In genomic region chr2:112433480-112433879, GRCh38 we compare ENCODE assay signal across 8 cellular contexts. TPM values are rescaled to one million over a fixed set of nuclear protein-coding genes. Genes with fewer than 3 reads are reported as not detected.
A peak's percentile ranks its signal among the peaks of the same experiment; 100 is the strongest.
DNase-seq lines count a peak whose midpoint lies in the region; ATAC-seq, FAIRE-seq and TF ChIP-seq lines count a peak whose summit lies in the region.
"Not testable (repeated sequence)": the region's sequence is repeated elsewhere in the genome, so short reads cannot be mapped to it uniquely, and the experiment has no call there.

RGPD8 (minus strand) TSS chr2:112433645; CDS start chr2:112433453, 192 bp downstream.

- not testable (repeated sequence) for H3K27me3 ChIP-seq in skeletal muscle satellite cell (ENCODE audit: control insufficient read depth, insufficient read depth, low read length)

- H3K36me3 ChIP-seq in kidney (ENCODE audit: control insufficient read depth in 1 of 2, insufficient read depth in 2 of 2, low read length in 2 of 2); skeletal muscle satellite cell (ENCODE audit: insufficient read depth, low read length): not testable (repeated sequence)

- TF ChIP-seq CTCF in GM13977 (IDR thresholded peaks at IDR 0.05; ENCODE audit: extremely low read depth, insufficient read depth, missing control alignments) (peak; percentile 72), LNCaP clone FGC (IDR thresholded peaks at IDR 0.05; ENCODE audit: control insufficient read depth, extremely low read depth, insufficient read depth) (peak; percentile 49), kidney (IDR thresholded peaks at IDR 0.05; ENCODE audit: borderline replicate concordance, extremely low read depth, insufficient read depth) (peak; percentile 59)

- H3K4me2 ChIP-seq in skeletal muscle satellite cell (ENCODE audit: low read length): peak within 1 kb of the TSS; percentile 77

- H3K27ac ChIP-seq in kidney (ENCODE audit: low read depth in 2 of 2, low read length in 2 of 2): not testable (repeated sequence)

- not testable (repeated sequence) for H3K4me3 ChIP-seq in LNCaP clone FGC (ENCODE audit: low read depth, low read length); kidney (ENCODE audit: low read length in 2 of 2)
- peak within 1 kb of the TSS; percentile 68 for H3K4me3 ChIP-seq in skeletal muscle satellite cell (ENCODE audit: low read length)

- in situ Hi-C loops in GM13977 (cut with MboI; ENCODE audit: low pct_unique_long_range_greater_than_20kb, low sequenced_read_pairs, unreplicated experiment): not testable (repeated sequence)

- ATAC-seq in HG02588 (IDR thresholded peaks at IDR 0.05; ENCODE audit: unreplicated experiment): peak; percentile 98

- not testable (repeated sequence) for H3K9ac ChIP-seq in kidney (ENCODE audit: low read length in 2 of 2)
- peak within 1 kb of the TSS; percentile 72 for H3K9ac ChIP-seq in skeletal muscle satellite cell (ENCODE audit: low read depth, low read length)

- peak; percentile 92 for FAIRE-seq in kidney (lab: Jason Lieb, UNC)

- intact Hi-C loops in kidney (cut with DNase I): not testable (repeated sequence)

- not testable (repeated sequence) for H3K4me1 ChIP-seq in kidney (ENCODE audit: control insufficient read depth in 1 of 2, insufficient read depth in 1 of 2, low read depth in 1 of 2, low read length in 2 of 2); skeletal muscle satellite cell (ENCODE audit: control insufficient read depth, insufficient read depth, low read length)

- peak; percentile 68 for DNase-seq in GM13977 (ENCODE audit: low spot score)
- peak; percentile 21 for DNase-seq in LNCaP clone FGC (ENCODE audit: low read depth)
- peak; percentile 74 to 83 for DNase-seq in activated CD8-positive, alpha-beta memory T cell treated with anti-CD3 and anti-CD28 coated beads for 4 hours (ENCODE audit: low read depth in 2 of 2)
- peak; percentile 90 for DNase-seq in dermis blood vessel endothelial cell
- peak; percentile 96 for DNase-seq in kidney
- DNase-seq in ureter (ENCODE audit: low spot score): peak; percentile 93

- not testable (repeated sequence) for H3K9me3 ChIP-seq in kidney (ENCODE audit: control insufficient read depth in 1 of 2, low read length in 2 of 2); skeletal muscle satellite cell (replicated peaks; ENCODE audit: low read length)

RNA-seq across cellular contexts. Expression of gene RGPD8, which starts in this region (rescaled TPM):
- total RNA-seq in dermis blood vessel endothelial cell (10.5 and 16.2 TPM in 2 replicates), kidney (13.8 TPM), ureter (20.1 TPM)
- polyA plus RNA-seq in kidney (ENCODE audit: insufficient read depth, low read depth, low replicate concordance): 0.77 TPM
- 8.1 and 9.2 TPM in 2 replicates for total RNA-seq in skeletal muscle satellite cell (2012; rRNA removed)

Comparison
In these comparisons a context has a peak if more than half of its experiments do, and no peak if none do; other contexts are left out.
1. DNase-seq: peak in every context shown above with its lines; median percentile 96 in kidney; 93 in ureter; 90 in dermis blood vessel endothelial cell; 78 in activated CD8-positive, alpha-beta memory T cell treated with anti-CD3 and anti-CD28 coated beads for 4 hours; 68 in GM13977; 21 in LNCaP clone FGC.